1 cellular context compared by ENCODE assay signal in genomic region chr6:4647414-4648365, GRCh38.
TF ChIP-seq lines count a peak whose summit lies in the region.

No MANE protein-coding gene starts in this region.

TF ChIP-seq in HepG2, 621 proteins besides CTCF, POLR2A, EP300 and RAD21 (continued from another document and continues in another):
- no peak for TF ChIP-seq ZNF615 (CRISPR knock-in tag; IDR thresholded peaks at IDR 0.05; ENCODE audit: borderline replicate concordance)
- TF ChIP-seq, protein P1, sequence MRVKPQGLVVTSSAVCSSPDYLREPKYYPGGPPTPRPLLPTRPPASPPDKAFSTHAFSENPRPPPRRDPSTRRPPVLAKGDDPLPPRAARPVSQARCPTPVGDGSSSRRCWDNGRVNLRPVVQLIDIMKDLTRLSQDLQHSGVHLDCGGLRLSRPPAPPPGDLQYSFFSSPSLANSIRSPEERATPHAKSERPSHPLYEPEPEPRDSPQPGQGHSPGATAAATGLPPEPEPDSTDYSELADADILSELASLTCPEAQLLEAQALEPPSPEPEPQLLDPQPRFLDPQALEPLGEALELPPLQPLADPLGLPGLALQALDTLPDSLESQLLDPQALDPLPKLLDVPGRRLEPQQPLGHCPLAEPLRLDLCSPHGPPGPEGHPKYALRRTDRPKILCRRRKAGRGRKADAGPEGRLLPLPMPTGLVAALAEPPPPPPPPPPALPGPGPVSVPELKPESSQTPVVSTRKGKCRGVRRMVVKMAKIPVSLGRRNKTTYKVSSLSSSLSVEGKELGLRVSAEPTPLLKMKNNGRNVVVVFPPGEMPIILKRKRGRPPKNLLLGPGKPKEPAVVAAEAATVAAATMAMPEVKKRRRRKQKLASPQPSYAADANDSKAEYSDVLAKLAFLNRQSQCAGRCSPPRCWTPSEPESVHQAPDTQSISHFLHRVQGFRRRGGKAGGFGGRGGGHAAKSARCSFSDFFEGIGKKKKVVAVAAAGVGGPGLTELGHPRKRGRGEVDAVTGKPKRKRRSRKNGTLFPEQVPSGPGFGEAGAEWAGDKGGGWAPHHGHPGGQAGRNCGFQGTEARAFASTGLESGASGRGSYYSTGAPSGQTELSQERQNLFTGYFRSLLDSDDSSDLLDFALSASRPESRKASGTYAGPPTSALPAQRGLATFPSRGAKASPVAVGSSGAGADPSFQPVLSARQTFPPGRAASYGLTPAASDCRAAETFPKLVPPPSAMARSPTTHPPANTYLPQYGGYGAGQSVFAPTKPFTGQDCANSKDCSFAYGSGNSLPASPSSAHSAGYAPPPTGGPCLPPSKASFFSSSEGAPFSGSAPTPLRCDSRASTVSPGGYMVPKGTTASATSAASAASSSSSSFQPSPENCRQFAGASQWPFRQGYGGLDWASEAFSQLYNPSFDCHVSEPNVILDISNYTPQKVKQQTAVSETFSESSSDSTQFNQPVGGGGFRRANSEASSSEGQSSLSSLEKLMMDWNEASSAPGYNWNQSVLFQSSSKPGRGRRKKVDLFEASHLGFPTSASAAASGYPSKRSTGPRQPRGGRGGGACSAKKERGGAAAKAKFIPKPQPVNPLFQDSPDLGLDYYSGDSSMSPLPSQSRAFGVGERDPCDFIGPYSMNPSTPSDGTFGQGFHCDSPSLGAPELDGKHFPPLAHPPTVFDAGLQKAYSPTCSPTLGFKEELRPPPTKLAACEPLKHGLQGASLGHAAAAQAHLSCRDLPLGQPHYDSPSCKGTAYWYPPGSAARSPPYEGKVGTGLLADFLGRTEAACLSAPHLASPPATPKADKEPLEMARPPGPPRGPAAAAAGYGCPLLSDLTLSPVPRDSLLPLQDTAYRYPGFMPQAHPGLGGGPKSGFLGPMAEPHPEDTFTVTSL (CRISPR knock-in tag; IDR thresholded peaks at IDR 0.05; ENCODE audit: borderline replicate concordance), result no peak
- TF ChIP-seq ARNT2 (CRISPR knock-in tag; IDR thresholded peaks at IDR 0.05; ENCODE audit: low read depth), result peak; percentile 98
- TF ChIP-seq, protein P2, sequence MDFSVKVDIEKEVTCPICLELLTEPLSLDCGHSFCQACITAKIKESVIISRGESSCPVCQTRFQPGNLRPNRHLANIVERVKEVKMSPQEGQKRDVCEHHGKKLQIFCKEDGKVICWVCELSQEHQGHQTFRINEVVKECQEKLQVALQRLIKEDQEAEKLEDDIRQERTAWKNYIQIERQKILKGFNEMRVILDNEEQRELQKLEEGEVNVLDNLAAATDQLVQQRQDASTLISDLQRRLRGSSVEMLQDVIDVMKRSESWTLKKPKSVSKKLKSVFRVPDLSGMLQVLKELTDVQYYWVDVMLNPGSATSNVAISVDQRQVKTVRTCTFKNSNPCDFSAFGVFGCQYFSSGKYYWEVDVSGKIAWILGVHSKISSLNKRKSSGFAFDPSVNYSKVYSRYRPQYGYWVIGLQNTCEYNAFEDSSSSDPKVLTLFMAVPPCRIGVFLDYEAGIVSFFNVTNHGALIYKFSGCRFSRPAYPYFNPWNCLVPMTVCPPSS (IDR thresholded peaks at IDR 0.05), result no peak
- no peak for TF ChIP-seq FOXK2 (IDR thresholded peaks at IDR 0.05)
- TF ChIP-seq ZSCAN22 (CRISPR knock-in tag; IDR thresholded peaks at IDR 0.05), result no peak
- no peak for TF ChIP-seq HNF4G (IDR thresholded peaks at IDR 0.05; ENCODE audit: borderline replicate concordance, low read depth, low read length)
- no peak for TF ChIP-seq HNF4G (CRISPR knock-in tag; IDR thresholded peaks at IDR 0.05; ENCODE audit: borderline replicate concordance, low read depth)
- TF ChIP-seq PHF8 (CRISPR knock-in tag; IDR thresholded peaks at IDR 0.05), result peak; percentile 45; the same call in 1 of the 2 replicates
- no peak for TF ChIP-seq MLLT10 (CRISPR knock-in tag; IDR thresholded peaks at IDR 0.05)
- TF ChIP-seq ZNF672 (CRISPR knock-in tag; IDR thresholded peaks at IDR 0.05), result no peak
- no peak for TF ChIP-seq TCF12 (IDR thresholded peaks at IDR 0.05)
- 0 out of 2 replicates have a peak, but pooled peaks have one; percentile 56 for TF ChIP-seq TCF12 (CRISPR knock-in tag; IDR thresholded peaks at IDR 0.05)
- TF ChIP-seq, protein P3, sequence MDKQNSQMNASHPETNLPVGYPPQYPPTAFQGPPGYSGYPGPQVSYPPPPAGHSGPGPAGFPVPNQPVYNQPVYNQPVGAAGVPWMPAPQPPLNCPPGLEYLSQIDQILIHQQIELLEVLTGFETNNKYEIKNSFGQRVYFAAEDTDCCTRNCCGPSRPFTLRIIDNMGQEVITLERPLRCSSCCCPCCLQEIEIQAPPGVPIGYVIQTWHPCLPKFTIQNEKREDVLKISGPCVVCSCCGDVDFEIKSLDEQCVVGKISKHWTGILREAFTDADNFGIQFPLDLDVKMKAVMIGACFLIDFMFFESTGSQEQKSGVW (CRISPR knock-in tag; IDR thresholded peaks at IDR 0.05; ENCODE audit: borderline replicate concordance), result no peak
- TF ChIP-seq ZNF652 (CRISPR knock-in tag; IDR thresholded peaks at IDR 0.05; ENCODE audit: borderline replicate concordance, low read depth), result peak; percentile 12; the same call in 1 of the 2 replicates
- no peak for TF ChIP-seq ASH2L (IDR thresholded peaks at IDR 0.05; ENCODE audit: insufficient read length, low read depth, low read length)
- TF ChIP-seq ATF7-NPFF (CRISPR knock-in tag; IDR thresholded peaks at IDR 0.05; ENCODE audit: low read depth), result peak; percentile 94
- TF ChIP-seq ZFP62 (CRISPR knock-in tag; IDR thresholded peaks at IDR 0.05), result no peak
- peak; percentile 89 for TF ChIP-seq ZMYM4 (CRISPR knock-in tag; IDR thresholded peaks at IDR 0.05)
- no peak for TF ChIP-seq NFE2L1 (CRISPR knock-in tag; IDR thresholded peaks at IDR 0.05; ENCODE audit: borderline replicate concordance)
- TF ChIP-seq RFX5 (IDR thresholded peaks at IDR 0.05; ENCODE audit: low read depth, low read length), result no peak
- no peak for TF ChIP-seq ZNF234 (CRISPR knock-in tag; conservative IDR thresholded peaks at IDR 0.05)
- peak; percentile 68 for TF ChIP-seq PITX1 (CRISPR knock-in tag; IDR thresholded peaks at IDR 0.05)
- TF ChIP-seq AKNA (CRISPR knock-in tag; IDR thresholded peaks at IDR 0.05; ENCODE audit: borderline replicate concordance), result peak; percentile 52; the same call in 1 of the 2 replicates
- 0 out of 2 replicates have a peak, but pooled peaks have one; percentile 29 for TF ChIP-seq ONECUT2 (CRISPR knock-in tag; IDR thresholded peaks at IDR 0.05)
- no peak for TF ChIP-seq NR2F2 (IDR thresholded peaks at IDR 0.05; ENCODE audit: borderline replicate concordance, low read depth)
- TF ChIP-seq SETDB1 (CRISPR knock-in tag; IDR thresholded peaks at IDR 0.05; ENCODE audit: borderline replicate concordance), result no peak
- 0 out of 2 replicates have a peak, but pooled peaks have one; percentile 35 for TF ChIP-seq ZFY (CRISPR knock-in tag; IDR thresholded peaks at IDR 0.05)
- no peak for TF ChIP-seq STAT5B (CRISPR knock-in tag; IDR thresholded peaks at IDR 0.05)
- TF ChIP-seq, protein P4, sequence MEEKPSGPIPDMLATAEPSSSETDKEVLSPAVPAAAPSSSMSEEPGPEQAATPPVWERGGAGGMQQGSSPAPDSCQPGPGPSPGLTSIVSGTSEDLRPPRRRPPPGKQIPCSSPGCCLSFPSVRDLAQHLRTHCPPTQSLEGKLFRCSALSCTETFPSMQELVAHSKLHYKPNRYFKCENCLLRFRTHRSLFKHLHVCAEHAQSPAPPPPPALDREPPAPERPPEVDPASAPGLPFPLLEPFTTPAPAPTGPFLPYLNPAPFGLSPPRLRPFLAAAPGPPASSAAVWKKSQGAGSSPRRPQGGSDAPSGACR (CRISPR knock-in tag; IDR thresholded peaks at IDR 0.05), result peak; percentile 90
- TF ChIP-seq, protein P5, sequence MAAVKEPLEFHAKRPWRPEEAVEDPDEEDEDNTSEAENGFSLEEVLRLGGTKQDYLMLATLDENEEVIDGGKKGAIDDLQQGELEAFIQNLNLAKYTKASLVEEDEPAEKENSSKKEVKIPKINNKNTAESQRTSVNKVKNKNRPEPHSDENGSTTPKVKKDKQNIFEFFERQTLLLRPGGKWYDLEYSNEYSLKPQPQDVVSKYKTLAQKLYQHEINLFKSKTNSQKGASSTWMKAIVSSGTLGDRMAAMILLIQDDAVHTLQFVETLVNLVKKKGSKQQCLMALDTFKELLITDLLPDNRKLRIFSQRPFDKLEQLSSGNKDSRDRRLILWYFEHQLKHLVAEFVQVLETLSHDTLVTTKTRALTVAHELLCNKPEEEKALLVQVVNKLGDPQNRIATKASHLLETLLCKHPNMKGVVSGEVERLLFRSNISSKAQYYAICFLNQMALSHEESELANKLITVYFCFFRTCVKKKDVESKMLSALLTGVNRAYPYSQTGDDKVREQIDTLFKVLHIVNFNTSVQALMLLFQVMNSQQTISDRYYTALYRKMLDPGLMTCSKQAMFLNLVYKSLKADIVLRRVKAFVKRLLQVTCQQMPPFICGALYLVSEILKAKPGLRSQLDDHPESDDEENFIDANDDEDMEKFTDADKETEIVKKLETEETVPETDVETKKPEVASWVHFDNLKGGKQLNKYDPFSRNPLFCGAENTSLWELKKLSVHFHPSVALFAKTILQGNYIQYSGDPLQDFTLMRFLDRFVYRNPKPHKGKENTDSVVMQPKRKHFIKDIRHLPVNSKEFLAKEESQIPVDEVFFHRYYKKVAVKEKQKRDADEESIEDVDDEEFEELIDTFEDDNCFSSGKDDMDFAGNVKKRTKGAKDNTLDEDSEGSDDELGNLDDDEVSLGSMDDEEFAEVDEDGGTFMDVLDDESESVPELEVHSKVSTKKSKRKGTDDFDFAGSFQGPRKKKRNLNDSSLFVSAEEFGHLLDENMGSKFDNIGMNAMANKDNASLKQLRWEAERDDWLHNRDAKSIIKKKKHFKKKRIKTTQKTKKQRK (IDR thresholded peaks at IDR 0.05; ENCODE audit: low read length), result no peak
- TF ChIP-seq ZNF124 (CRISPR knock-in tag; IDR thresholded peaks at IDR 0.05), result 0 out of 2 replicates have a peak, but pooled peaks have one; percentile 77
- no peak for TF ChIP-seq HOXA7 (CRISPR knock-in tag; IDR thresholded peaks at IDR 0.05)
- 0 out of 2 replicates have a peak, but pooled peaks have one; percentile 45 for TF ChIP-seq ZSCAN20 (CRISPR knock-in tag; IDR thresholded peaks at IDR 0.05; ENCODE audit: borderline replicate concordance)
- TF ChIP-seq, protein P6, sequence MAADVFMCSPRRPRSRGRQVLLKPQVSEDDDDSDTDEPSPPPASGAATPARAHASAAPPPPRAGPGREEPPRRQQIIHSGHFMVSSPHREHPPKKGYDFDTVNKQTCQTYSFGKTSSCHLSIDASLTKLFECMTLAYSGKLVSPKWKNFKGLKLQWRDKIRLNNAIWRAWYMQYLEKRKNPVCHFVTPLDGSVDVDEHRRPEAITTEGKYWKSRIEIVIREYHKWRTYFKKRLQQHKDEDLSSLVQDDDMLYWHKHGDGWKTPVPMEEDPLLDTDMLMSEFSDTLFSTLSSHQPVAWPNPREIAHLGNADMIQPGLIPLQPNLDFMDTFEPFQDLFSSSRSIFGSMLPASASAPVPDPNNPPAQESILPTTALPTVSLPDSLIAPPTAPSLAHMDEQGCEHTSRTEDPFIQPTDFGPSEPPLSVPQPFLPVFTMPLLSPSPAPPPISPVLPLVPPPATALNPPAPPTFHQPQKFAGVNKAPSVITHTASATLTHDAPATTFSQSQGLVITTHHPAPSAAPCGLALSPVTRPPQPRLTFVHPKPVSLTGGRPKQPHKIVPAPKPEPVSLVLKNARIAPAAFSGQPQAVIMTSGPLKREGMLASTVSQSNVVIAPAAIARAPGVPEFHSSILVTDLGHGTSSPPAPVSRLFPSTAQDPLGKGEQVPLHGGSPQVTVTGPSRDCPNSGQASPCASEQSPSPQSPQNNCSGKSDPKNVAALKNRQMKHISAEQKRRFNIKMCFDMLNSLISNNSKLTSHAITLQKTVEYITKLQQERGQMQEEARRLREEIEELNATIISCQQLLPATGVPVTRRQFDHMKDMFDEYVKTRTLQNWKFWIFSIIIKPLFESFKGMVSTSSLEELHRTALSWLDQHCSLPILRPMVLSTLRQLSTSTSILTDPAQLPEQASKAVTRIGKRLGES (CRISPR knock-in tag; IDR thresholded peaks at IDR 0.05; ENCODE audit: borderline replicate concordance), result no peak
